ENCODE assay signal across 12 cellular contexts in genomic region chr2:54613794-54614257, GRCh38.
DNase-seq lines count a peak whose midpoint lies in the region; ATAC-seq and TF ChIP-seq lines count a peak whose summit lies in the region.
"Had no signal": no experiment of that assay in that cellular context is flagged by ENCODE, and none has a peak within 500 bp of the region (broad histone marks: within the 10 kb centered on the region; RNA-seq: fewer than 3 reads in every experiment).

No MANE protein-coding gene starts in this region.

- no peaks in the 10 kb centered on the region for H3K9me3 ChIP-seq in SK-N-SH

- no peak overlapping the region for H3K9ac ChIP-seq in SK-N-SH

- 64% methylated on average over 6 of the region's 6 CpGs for WGBS in SK-N-SH (ENCODE audit: low lambda C conversion rate)

- peaks cover 74% of the 10 kb centered on the region for H3K79me2 ChIP-seq in SK-N-SH (ENCODE audit: insufficient read depth)

- no peaks in the 10 kb centered on the region for H3K9me2 ChIP-seq in SK-N-SH

- no peak overlapping the region for H3K4me3 ChIP-seq in SK-N-SH (ENCODE audit: low read depth in 2 of 2, low read length in 1 of 2)

- TF ChIP-seq CTCF in SK-N-SH (IDR thresholded peaks at IDR 0.05), result no peak

- H3F3A ChIP-seq in SK-N-SH (replicated peaks; ENCODE audit: insufficient read depth), result peaks cover 16% of the 10 kb centered on the region

- H3K36me3 ChIP-seq in SK-N-SH (replicated peaks in 1 of 2; ENCODE audit: control insufficient read depth in 1 of 2, insufficient read depth in 2 of 2, low read length in 1 of 2), result peaks cover 34 to 42% of the 10 kb centered on the region in 2 experiments

- H3K4me1 ChIP-seq in SK-N-SH (ENCODE audit: control insufficient read depth in 1 of 2, insufficient read depth in 2 of 2, low read depth in 1 of 2, low read length in 1 of 2), result peaks cover 18 to 26% of the 10 kb centered on the region in 2 experiments

- no peak for TF ChIP-seq RAD21 in SK-N-SH (IDR thresholded peaks at IDR 0.05; ENCODE audit: low read length)

- TF ChIP-seq EP300 in SK-N-SH (IDR thresholded peaks at IDR 0.05; ENCODE audit: borderline replicate concordance in 1 of 2, low read depth in 1 of 2, low read length in 1 of 2), result no peak

- H3K4me1 Mint-ChIP-seq in stimulated activated naive B cell treated with anti-CD40 and anti-IgM and Interleukin-4, amounts not matched to agents 10 μg/mL and 1 μg/mL and 100 μg/mL, for 72 hours, result peaks cover 28 to 29% of the 10 kb centered on the region in 2 donors

- peak overlapping the region; percentile 14 for H3K27ac Mint-ChIP-seq in stimulated activated naive B cell treated with anti-CD40 and anti-IgM and Interleukin-4, amounts not matched to agents 10 μg/mL and 1 μg/mL and 100 μg/mL, for 72 hours
- H3K27ac Mint-ChIP-seq: T-helper 1 cell treated with Interleukin-12 subunit alpha and Interleukin-12 subunit beta and Interleukin-4 antibody, amounts not matched to agents 30 μg/mL and 1 μg/mL, for 36 hours had no signal

- POLR2A ChIA-PET in SK-N-SH (lab: Yijun Ruan, JAX), result no interaction called here

- peaks cover 23 to 45% of the 10 kb centered on the region in 2 donors for H3K36me3 Mint-ChIP-seq in stimulated activated naive B cell treated with anti-CD40 and anti-IgM and Interleukin-4, amounts not matched to agents 10 μg/mL and 1 μg/mL and 100 μg/mL, for 72 hours

- peaks cover 54% of the 10 kb centered on the region for H4K20me1 ChIP-seq in SK-N-SH (ENCODE audit: insufficient read depth)

- H3K27me3 ChIP-seq in SK-N-SH (ENCODE audit: insufficient read depth), result no peaks in the 10 kb centered on the region

- H3K4me2 ChIP-seq in SK-N-SH, result peak overlapping the region; percentile 3; the same call in 1 of the 2 replicates

- peak in 1 of 2 donors; percentile 29 for ATAC-seq in stimulated activated naive B cell treated with anti-CD40 and anti-IgM and Interleukin-4, amounts not matched to agents 10 μg/mL and 1 μg/mL and 100 μg/mL, for 72 hours (replicated peaks)

- H3K27ac ChIP-seq in SK-N-SH (ENCODE audit: low read depth in 2 of 2, low read length in 1 of 2), result peak overlapping the region in 1 of 2 experiments; percentile 59; a peak in 3 of 4 replicates

- no peaks in the 10 kb centered on the region for H3K9me3 Mint-ChIP-seq in stimulated activated naive B cell treated with anti-CD40 and anti-IgM and Interleukin-4, amounts not matched to agents 10 μg/mL and 1 μg/mL and 100 μg/mL, for 72 hours
- H3K9me3 Mint-ChIP-seq: naive B cell; T-helper 1 cell treated with Interleukin-12 subunit alpha and Interleukin-12 subunit beta and Interleukin-4 antibody, amounts not matched to agents 30 μg/mL and 1 μg/mL, for 36 hours had no signal

- no peak overlapping the region for H3K4me3 Mint-ChIP-seq in stimulated activated naive B cell treated with anti-CD40 and anti-IgM and Interleukin-4, amounts not matched to agents 10 μg/mL and 1 μg/mL and 100 μg/mL, for 72 hours
- H3K4me3 Mint-ChIP-seq: naive B cell; T-helper 1 cell treated with Interleukin-12 subunit alpha and Interleukin-12 subunit beta and Interleukin-4 antibody, amounts not matched to agents 30 μg/mL and 1 μg/mL, for 36 hours had no signal

- H2AFZ ChIP-seq in SK-N-SH (ENCODE audit: low read depth), result no peak overlapping the region

- H3K27me3 Mint-ChIP-seq in stimulated activated naive B cell treated with anti-CD40 and anti-IgM and Interleukin-4, amounts not matched to agents 10 μg/mL and 1 μg/mL and 100 μg/mL, for 72 hours, result no peaks in the 10 kb centered on the region
- H3K27me3 Mint-ChIP-seq: naive B cell had no signal

- CTCF ChIA-PET in SK-N-SH (lab: Yijun Ruan, JAX), result no interaction called here

- DNase-seq in NCI-H146 (lab: John Stamatoyannopoulos, UW), result peak; percentile 13
- no peak for DNase-seq in NCI-H146 treated with DMSO at 0.1 percent for 48 hours (lab: John Stamatoyannopoulos, UW; ENCODE audit: unreplicated experiment)
- DNase-seq in SK-N-SH, result no peak
- DNase-seq in glomerular visceral epithelial cell (ENCODE audit: extremely low spot score), result peak; percentile 84
- no peak for DNase-seq in stimulated activated naive B cell treated with anti-CD40 and anti-IgM and Interleukin-4, amounts not matched to agents 10 μg/mL and 1 μg/mL and 100 μg/mL, for 72 hours
- no peak for DNase-seq in activated CD8-positive, alpha-beta memory T cell treated with anti-CD3 and anti-CD28 coated beads, Interleukin-2, amount 50 U/mL, for 48 hours
- no peak for DNase-seq in SHP77 treated with DMSO at 0.1 percent for 48 hours (lab: John Stamatoyannopoulos, UW)
- DNase-seq in D341Med (ENCODE audit: low spot score), result no peak
- DNase-seq: cerebellar nuclear complex, KBM-7, naive B cell had no signal

TF ChIP-seq in SK-N-SH, 30 proteins besides CTCF, POLR2A, EP300 and RAD21:
- TF ChIP-seq FOXM1 (IDR thresholded peaks at IDR 0.05; ENCODE audit: low read depth) (no peak), CHD2 (IDR thresholded peaks at IDR 0.05; ENCODE audit: low read length, partially characterized antibody) (no peak), SMC3 (IDR thresholded peaks at IDR 0.05; ENCODE audit: low read depth, low read length) (no peak), JUND (IDR thresholded peaks at IDR 0.05) (0 out of 2 replicates have a peak, but pooled peaks have one; percentile 23), TCF12 (IDR thresholded peaks at IDR 0.05) (peak; percentile 26; the same call in 1 of the 2 replicates)

Comparison
In these comparisons a context has a peak if more than half of its experiments do, and no peak if none do; other contexts are left out.
1. DNase-seq: peak in NCI-H146 (single experiment) and glomerular visceral epithelial cell (single experiment); none in NCI-H146 treated with DMSO at 0.1 percent for 48 hours (single experiment), SK-N-SH (single experiment), stimulated activated naive B cell treated with anti-CD40 and anti-IgM and Interleukin-4, amounts not matched to agents 10 μg/mL and 1 μg/mL and 100 μg/mL, for 72 hours (single experiment), activated CD8-positive, alpha-beta memory T cell treated with anti-CD3 and anti-CD28 coated beads, Interleukin-2, amount 50 U/mL, for 48 hours (single experiment), SHP77 treated with DMSO at 0.1 percent for 48 hours (single experiment) and D341Med (single experiment).